1 cellular context compared by ENCODE assay signal in genomic region chr3:47440131-47440530, GRCh38.
TF ChIP-seq lines count a peak whose summit lies in the region.

No MANE protein-coding gene starts in this region.

TF ChIP-seq in WTC11, 78 proteins besides CTCF, POLR2A, EP300 and RAD21 (continued from another document):
- TF ChIP-seq TEAD4 (CRISPR knock-in tag; IDR thresholded peaks at IDR 0.05) (no peak), SMAD3 (CRISPR knock-in tag; IDR thresholded peaks at IDR 0.05; ENCODE audit: borderline replicate concordance) (no peak), PRDM15 (CRISPR knock-in tag; IDR thresholded peaks at IDR 0.05) (no peak), SOX15 (CRISPR knock-in tag; IDR thresholded peaks at IDR 0.05) (no peak)
